In genomic region chr13:45280751-45281634, GRCh38 we compare ENCODE assay signal across 8 cellular contexts. TPM values are rescaled to one million over a fixed set of nuclear protein-coding genes. Genes with fewer than 3 reads are reported as not detected.
DNase-seq lines count a peak whose midpoint lies in the region; ATAC-seq lines count a peak whose summit lies in the region.

No MANE protein-coding gene starts in this region.

- H3K79me1 ChIP-seq in mesendoderm (ENCODE audit: low read length), result no peaks in the 10 kb centered on the region

- no peak overlapping the region for H3K4me3 ChIP-seq in mesendoderm (ENCODE audit: low read length)

- WGBS in mesendoderm (ENCODE audit: extremely low coverage, insufficient coverage, low lambda C conversion rate), result no CpG with 5 or more reads among the region's 7 CpGs

- no peak overlapping the region for H2AK5ac ChIP-seq in mesendoderm (ENCODE audit: low read length)

- H4K5ac ChIP-seq in mesendoderm (ENCODE audit: low read length), result no peak overlapping the region

- H2BK15ac ChIP-seq in mesendoderm (replicated peaks; ENCODE audit: low read depth), result no peak overlapping the region

- no peaks in the 10 kb centered on the region for H3K36me3 ChIP-seq in mesendoderm (ENCODE audit: control insufficient read depth, insufficient read depth, low read length)

- H3K4me2 ChIP-seq in mesendoderm (ENCODE audit: low read length), result no peak overlapping the region

- no peak overlapping the region for H3K23ac ChIP-seq in mesendoderm (ENCODE audit: low read length)

- no peak overlapping the region for H4K8ac ChIP-seq in mesendoderm (ENCODE audit: low read depth, low read length)

- no peak overlapping the region for H3K18ac ChIP-seq in mesendoderm (ENCODE audit: low read length)

- no peak overlapping the region for H3K9ac ChIP-seq in mesendoderm (ENCODE audit: low read length)

- H3K27ac ChIP-seq in mesendoderm (ENCODE audit: low read depth, low read length), result no peak overlapping the region

- H3K56ac ChIP-seq in mesendoderm (ENCODE audit: low read length), result no peak overlapping the region

- no peak overlapping the region for H2BK5ac ChIP-seq in mesendoderm (ENCODE audit: low read length)

- H3K27me3 ChIP-seq in mesendoderm (ENCODE audit: insufficient read depth, low read length, poor library complexity), result no peaks in the 10 kb centered on the region

- DNase-seq in GDM1 (lab: John Stamatoyannopoulos, UW) (peak; percentile 67), NCI-H2107 (lab: John Stamatoyannopoulos, UW) (peak; percentile 51), ecto neural progenitor cell (ENCODE audit: low spot score) (peak; percentile 60), mesendoderm (peak; percentile 79), mesenteric fat pad (ENCODE audit: low spot score) (no peak)
- peak; percentile 34 for DNase-seq in activated CD4-positive, alpha-beta T cell treated with anti-CD3 and anti-CD28 coated beads, Interleukin-2, amount 50 U/mL, for 1 hour
- peak; percentile 72 for DNase-seq in stimulated activated CD8-positive, alpha-beta memory T cell treated with anti-CD3 and anti-CD28 coated beads, Interleukin-4, amount 100 ng/mL, for 48 hours

- no peaks in the 10 kb centered on the region for H3K4me1 ChIP-seq in mesendoderm (ENCODE audit: control insufficient read depth, low read depth, low read length)

- no peak overlapping the region for H2BK120ac ChIP-seq in mesendoderm (ENCODE audit: low read depth, low read length)

- ATAC-seq in HG02571 (IDR thresholded peaks at IDR 0.05; ENCODE audit: unreplicated experiment), result peak; percentile 72

- H3K79me2 ChIP-seq in mesendoderm (ENCODE audit: control insufficient read depth, insufficient read depth, low read length), result no peaks in the 10 kb centered on the region

- no peak overlapping the region for H3K4ac ChIP-seq in mesendoderm (ENCODE audit: low read depth, low read length)

RNA-seq across cellular contexts. Expression of gene TPT1, which starts 60.0 kb away (rescaled TPM):
- 2,379 TPM for polyA plus RNA-seq in mesendoderm (2013, experiment 1 of 2)
- polyA plus RNA-seq in mesendoderm (2013, experiment 2 of 2), result 2,407 TPM
- 3,722 TPM for total RNA-seq in mesenteric fat pad
